Comparison of ENCODE assay signal across 8 cellular contexts in genomic region chr12:56152132-56152755, GRCh38. TPM values are rescaled to one million over a fixed set of nuclear protein-coding genes. Genes with fewer than 3 reads are reported as not detected.
DNase-seq lines count a peak whose midpoint lies in the region; ATAC-seq, FAIRE-seq and TF ChIP-seq lines count a peak whose summit lies in the region.

Gene MYL6B, plus strand, starts transcription at chr12:56152587. Its CDS starts 1,332 bp downstream, at chr12:56153919.

- intact Hi-C loops in endothelial cell of umbilical vein (cut with micrococcal nuclease): loop anchor here (1.0 kb wide), 1 partner anchor 24 kb away; the partner anchor contains the start of gene ESYT1

- H3F3A ChIP-seq in OCI-LY1 (ENCODE audit: insufficient read depth, low read length): no peaks in the 10 kb centered on the region

- H3K4me1 ChIP-seq in OCI-LY1 (ENCODE audit: insufficient read depth, low read length, severe bottlenecking) (peaks cover 36% of the 10 kb centered on the region), endothelial cell of umbilical vein (ENCODE audit: control insufficient read depth, extremely low read depth, insufficient read depth, low read length) (peaks cover 17% of the 10 kb centered on the region)

- POLR2A ChIA-PET in endothelial cell of umbilical vein (lab: Charles Lee): no interaction called here

- no TSS peak for BruUV-seq in endothelial cell of umbilical vein (replicated peaks; lab: Mats Ljungman, UMichigan)

- no peak for FAIRE-seq in D721Med (lab: Jason Lieb, UNC)
- peak; percentile 98 for FAIRE-seq in endothelial cell of umbilical vein (lab: Jason Lieb, UNC)

- no peaks in the 10 kb centered on the region for H3K27me3 ChIP-seq in OCI-LY1 (ENCODE audit: insufficient read depth, low read length)
- H3K27me3 ChIP-seq in endothelial cell of umbilical vein (ENCODE audit: control insufficient read depth in 2 of 2, insufficient read depth in 2 of 2, low read length in 2 of 2): no peaks in the 10 kb centered on the region

- H4K20me1 ChIP-seq in OCI-LY1 (ENCODE audit: insufficient read depth, low read length) (no peaks in the 10 kb centered on the region), endothelial cell of umbilical vein (replicated peaks; ENCODE audit: control insufficient read depth, extremely low read depth, insufficient read depth, low read length) (no peaks in the 10 kb centered on the region)

- dilution Hi-C loops in endothelial cell of umbilical vein (cut with MboI; ENCODE audit: extremely low pct_ligation_motif_present, low sequenced_read_pairs): no loop called here

- H3K36me3 ChIP-seq in OCI-LY1 (ENCODE audit: insufficient read depth, low read length) (peaks cover 6% of the 10 kb centered on the region; the same call in 1 of the 2 replicates), endothelial cell of umbilical vein (ENCODE audit: control insufficient read depth in 2 of 2, extremely low read depth in 1 of 2, insufficient read depth in 2 of 2, low read length in 2 of 2) (peaks cover 0 to 7% of the 10 kb centered on the region in 2 experiments)

- H3K79me2 ChIP-seq in OCI-LY1 (ENCODE audit: insufficient read depth, low read length): no peaks in the 10 kb centered on the region
- H3K79me2 ChIP-seq in endothelial cell of umbilical vein (ENCODE audit: control insufficient read depth, insufficient read depth, low read length): peaks cover 4% of the 10 kb centered on the region

- H3K9me1 ChIP-seq in endothelial cell of umbilical vein (replicated peaks; ENCODE audit: control insufficient read depth, extremely low read depth, insufficient read depth, low read length): no peaks in the 10 kb centered on the region

- peak; percentile 50 for TF ChIP-seq POLR2A in endothelial cell of umbilical vein (IDR thresholded peaks at IDR 0.05; ENCODE audit: low read depth, low read length)

- DNase-seq in D721Med (ENCODE audit: insufficient read length, low spot score) (peak; percentile 91), HuH-7 (ENCODE audit: low spot score) (peak; percentile 93), endothelial cell of umbilical vein (ENCODE audit: low read depth, low spot score) (peak; percentile 91), middle frontal gyrus (ENCODE audit: extremely low spot score, low spot score) (peak; percentile 83)
- DNase-seq in activated CD8-positive, alpha-beta memory T cell treated with anti-CD3 and anti-CD28 coated beads, Interleukin-2, amount 50 U/mL, for 4 hours: peak; percentile 93
- DNase-seq in stimulated activated CD8-positive, alpha-beta memory T cell treated with anti-CD3 and anti-CD28 coated beads, Interleukin-2, amount 100 ng/mL, for 1 hour (ENCODE audit: low read depth in 2 of 2): peak; percentile 84 to 89

- H3K27ac ChIP-seq in OCI-LY1 (ENCODE audit: low read depth, low read length, poor library complexity, severe bottlenecking) (peak within 1 kb of the TSS; percentile 91), endothelial cell of umbilical vein (ENCODE audit: insufficient read depth, low read depth, low read length) (peak within 1 kb of the TSS; percentile 51)

- H3K9me3 ChIP-seq in OCI-LY1 (ENCODE audit: low read length): no peaks in the 10 kb centered on the region
- no peaks in the 10 kb centered on the region for H3K9me3 ChIP-seq in endothelial cell of umbilical vein (replicated peaks; ENCODE audit: control insufficient read depth, insufficient read depth, low read length)

- TF ChIP-seq CTCF in D721Med (IDR thresholded peaks at IDR 0.05; ENCODE audit: insufficient read depth, missing control alignments) (no peak), OCI-LY1 (IDR thresholded peaks at IDR 0.05; ENCODE audit: low read length) (no peak), endothelial cell of umbilical vein (IDR thresholded peaks at IDR 0.05; ENCODE audit: extremely low read depth in 1 of 2, insufficient read depth in 1 of 2, low read depth in 1 of 2, low read length in 2 of 2) (no peak)

- H2AFZ ChIP-seq in OCI-LY1 (ENCODE audit: low read length) (peak within 1 kb of the TSS; percentile 24; the same call in 1 of the 2 replicates), endothelial cell of umbilical vein (ENCODE audit: low read depth, low read length) (peak within 1 kb of the TSS; percentile 63)

- ATAC-seq in GM21515 (IDR thresholded peaks at IDR 0.05; ENCODE audit: unreplicated experiment): peak; percentile 84

- H3K9ac ChIP-seq in OCI-LY1 (ENCODE audit: low read length) (peak within 1 kb of the TSS; percentile 88), endothelial cell of umbilical vein (replicated peaks; ENCODE audit: extremely low read depth, insufficient read depth, low read length) (peak within 1 kb of the TSS; percentile 76)

- H3K4me2 ChIP-seq in OCI-LY1 (ENCODE audit: low read length) (peak within 1 kb of the TSS; percentile 91), endothelial cell of umbilical vein (ENCODE audit: insufficient read depth, low read length) (peak within 1 kb of the TSS; percentile 71)

- H3K4me3 ChIP-seq in OCI-LY1 (ENCODE audit: low read depth, low read length, poor library complexity, severe bottlenecking): peak within 1 kb of the TSS; percentile 77
- peak within 1 kb of the TSS; percentile 60 to 78 (median 71) for H3K4me3 ChIP-seq in endothelial cell of umbilical vein (replicated peaks in 1 of 3; ENCODE audit: insufficient read depth in 1 of 3, low read depth in 1 of 3, low read length in 3 of 3)

- H3K9me2 ChIP-seq in OCI-LY1 (ENCODE audit: low read depth, low read length): no peaks in the 10 kb centered on the region

- CTCF ChIA-PET in endothelial cell of umbilical vein (lab: Charles Lee): interaction anchor here (1.4 to 1.8 kb wide), 3 partner anchors 9 to 37 kb away, joined by 4 to 5 read pairs (median 5); partner anchors contain the start of genes ESYT1 and SMARCC2

TF ChIP-seq in endothelial cell of umbilical vein, 7 proteins besides CTCF, POLR2A, EP300 and RAD21:
- no peak for TF ChIP-seq EZH2 (IDR thresholded peaks at IDR 0.05; ENCODE audit: borderline replicate concordance, low read depth, low read length, severe bottlenecking)
- TF ChIP-seq GATA2 (IDR thresholded peaks at IDR 0.05; ENCODE audit: insufficient read depth, insufficient read length, low read depth, low read length): no peak
- TF ChIP-seq MAX (IDR thresholded peaks at IDR 0.05; ENCODE audit: insufficient read depth, insufficient read length): no peak
- peak; percentile 35 for TF ChIP-seq JUN (IDR thresholded peaks at IDR 0.05; ENCODE audit: borderline replicate concordance, insufficient read depth, insufficient read length, low read depth)
- peak; percentile 79 for TF ChIP-seq MYC (IDR thresholded peaks at IDR 0.05; ENCODE audit: low read depth, low read length)
- peak; percentile 88 for TF ChIP-seq FOS (IDR thresholded peaks at IDR 0.05; ENCODE audit: borderline replicate concordance, insufficient read depth, low read length)
- TF ChIP-seq POLR2AphosphoS5 (IDR thresholded peaks at IDR 0.05; ENCODE audit: insufficient read depth, low read depth, low read length): peak; percentile 56

RNA-seq across cellular contexts. Expression of gene MYL6B, which starts in this region (rescaled TPM):
- 135 and 137 TPM in 2 replicates for total RNA-seq in endothelial cell of umbilical vein
- 130 and 185 TPM in 2 replicates for polyA plus RNA-seq in endothelial cell of umbilical vein
- 126 and 160 TPM in 2 replicates for polyA plus RNA-seq in endothelial cell of umbilical vein (2011; cell fraction: cytosol; rRNA removed)
- polyA plus RNA-seq in endothelial cell of umbilical vein (2011; cell fraction: nucleus; rRNA removed): 61.3 and 80.4 TPM in 2 replicates
- 94.9 and 153 TPM in 2 replicates for polyA plus RNA-seq in endothelial cell of umbilical vein (2012)
- 46.8 and 54.7 TPM in 2 replicates for polyA minus RNA-seq in endothelial cell of umbilical vein
- 28.4 TPM for polyA minus RNA-seq in endothelial cell of umbilical vein (2011; cell fraction: cytosol; rRNA and poly(A)+ RNA removed)
- 11.9 and 12.2 TPM in 2 replicates for polyA minus RNA-seq in endothelial cell of umbilical vein (2011; cell fraction: nucleus; rRNA and poly(A)+ RNA removed)

Comparison
In these comparisons a context has a peak if more than half of its experiments do, and no peak if none do; other contexts are left out.
1. Peak in every context shown above with its lines: DNase-seq, ATAC-seq, H3K4me3 ChIP-seq and H3K27ac ChIP-seq.